8 cellular contexts compared by ENCODE assay signal in the genomic region with DNA sequence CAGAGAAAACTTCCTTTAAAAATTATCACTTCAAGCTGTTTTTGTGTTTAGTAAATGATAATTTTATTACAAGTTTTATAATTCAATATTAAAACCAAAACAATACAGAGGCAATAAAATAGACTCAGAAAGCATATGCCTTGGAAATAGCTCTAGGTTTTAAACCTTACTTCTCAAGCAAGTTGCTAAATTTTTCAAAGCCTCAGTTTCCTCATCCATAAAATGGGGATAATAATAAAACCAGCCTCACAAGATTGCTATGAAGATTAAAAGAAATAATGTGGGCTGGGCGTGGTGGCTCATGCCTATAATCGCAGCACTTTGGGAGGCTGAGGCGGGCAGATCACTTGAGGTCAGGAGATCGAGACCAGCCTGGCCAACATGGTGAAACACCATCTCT.
"Had no signal": no experiment of that assay in that cellular context is flagged by ENCODE, and none has a peak within 500 bp of the region (broad histone marks: within the 10 kb centered on the region; RNA-seq: fewer than 3 reads in every experiment).

No MANE protein-coding gene starts in this region.

- H3K27ac Mint-ChIP-seq: H9 had no signal

- H3K27ac ChIP-seq: GM23248, HL-60, KMS-11 had no signal

- H3K4me2 ChIP-seq: KMS-11 had no signal

- H2AFZ ChIP-seq: GM23248 had no signal

- H3K4me3 ChIP-seq: GM23248 had no signal

- H3K9me3 Mint-ChIP-seq: H9 had no signal

- H3K4me3 Mint-ChIP-seq: H9 had no signal

- H3K9ac ChIP-seq: GM23248, KMS-11 had no signal

- DNase-seq: GOT3, H9, HCEC 1CT, IMR-90, KBM-7 had no signal
